ENCODE assay signal across 22 cellular contexts in genomic region chr5:151199581-151200185, GRCh38. TPM values are rescaled to one million over a fixed set of nuclear protein-coding genes. Genes with fewer than 3 reads are reported as not detected.
DNase-seq lines count a peak whose midpoint lies in the region; ATAC-seq and TF ChIP-seq lines count a peak whose summit lies in the region.
"Had no signal": no experiment of that assay in that cellular context is flagged by ENCODE, and none has a peak within 500 bp of the region (broad histone marks: within the 10 kb centered on the region; RNA-seq: fewer than 3 reads in every experiment).

No MANE protein-coding gene starts in this region.

- H3K36me3 Mint-ChIP-seq in activated B cell treated with CpG ODN at 0.5 μM for 24 hours (ENCODE audit: low read depth): peaks cover 67% of the 10 kb centered on the region
- peaks cover 76% of the 10 kb centered on the region for H3K36me3 Mint-ChIP-seq in effector memory CD8-positive, alpha-beta T cell (ENCODE audit: insufficient read depth)

- peaks cover 3% of the 10 kb centered on the region for H3K9me3 Mint-ChIP-seq in activated B cell treated with CpG ODN at 0.5 μM for 24 hours
- no peaks in the 10 kb centered on the region for H3K9me3 Mint-ChIP-seq in effector memory CD8-positive, alpha-beta T cell
- H3K9me3 Mint-ChIP-seq: activated T-cell treated with anti-CD3 and anti-CD28 coated beads, Interleukin-2, amount 50 U/mL, for 4 hours had no signal

- peak overlapping the region; percentile 53 for H3K27ac Mint-ChIP-seq in activated B cell treated with CpG ODN at 0.5 μM for 24 hours
- H3K27ac Mint-ChIP-seq in effector memory CD8-positive, alpha-beta T cell: peak overlapping the region; percentile 66 to 75
- H3K27ac Mint-ChIP-seq: IgD-negative memory B cell had no signal

- POLR2A ChIA-PET in activated B cell treated with CpG ODN at 0.5 μM for 24 hours (lab: Charles Lee): interaction anchor here (0.6 to 1.2 kb wide), 2 partner anchors 8 to 12 kb away, joined by 5 to 9 read pairs; no protein-coding TSS in a partner anchor

- H3K27ac ChIP-seq in GM23248: no peak overlapping the region
- H3K27ac ChIP-seq: A549, body of pancreas, heart left ventricle had no signal

- H3K79me2 ChIP-seq in GM23248 (ENCODE audit: insufficient read depth): no peaks in the 10 kb centered on the region

- no peak overlapping the region for H3K9ac ChIP-seq in GM23248

- no peaks in the 10 kb centered on the region for H3K27me3 Mint-ChIP-seq in activated B cell treated with CpG ODN at 0.5 μM for 24 hours
- H3K27me3 Mint-ChIP-seq in effector memory CD8-positive, alpha-beta T cell: no peaks in the 10 kb centered on the region
- H3K27me3 Mint-ChIP-seq: IgD-negative memory B cell had no signal

- DNase-seq in activated CD4-positive, CD25-positive, alpha-beta regulatory T cell treated with anti-CD3 and anti-CD28 coated beads, Interleukin-2, amount 50 U/mL, for 72 hours: peak; percentile 19
- DNase-seq in activated B cell treated with CpG ODN at 0.5 μM for 24 hours: no peak
- DNase-seq in effector memory CD8-positive, alpha-beta T cell: no peak
- DNase-seq in stimulated activated CD8-positive, alpha-beta memory T cell treated with anti-CD3 and anti-CD28 coated beads, Interleukin-4, amount 100 ng/mL, for 48 hours: peak; percentile 2
- DNase-seq in NCI-H2171 treated with DMSO at 0.1 percent for 48 hours (lab: John Stamatoyannopoulos, UW): no peak
- no peak for DNase-seq in GM23248
- DNase-seq: activated naive CD4-positive, alpha-beta T cell treated with anti-CD3 and anti-CD28 coated beads, Interleukin-2, amount 50 U/mL, for 16 hours; activated T-cell treated with anti-CD3 and anti-CD28 coated beads, Interleukin-2, amount 50 U/mL, for 4 hours; body of pancreas; C1 segment of cervical spinal cord; mucosa of descending colon; NCI-H1417 treated with DMSO at 0.1 percent for 48 hours; NCI-H2171; NCI-H526; SHP77; stimulated activated CD4-positive, alpha-beta T cell treated with anti-CD3 and anti-CD28 coated beads, Interleukin-4, amount 100 ng/mL, for 24 hours had no signal

- H3K4me2 ChIP-seq in GM23248 (ENCODE audit: unreplicated experiment): no peak overlapping the region
- H3K4me2 ChIP-seq: A549 had no signal

- H3F3A ChIP-seq in GM23248 (ENCODE audit: insufficient read depth): no peaks in the 10 kb centered on the region

- H4K20me1 ChIP-seq in GM23248 (ENCODE audit: insufficient read depth): no peaks in the 10 kb centered on the region

- CTCF ChIA-PET in activated B cell treated with CpG ODN at 0.5 μM for 24 hours (lab: Charles Lee): no interaction called here

- no peaks in the 10 kb centered on the region for H3K36me3 ChIP-seq in GM23248 (ENCODE audit: low read depth)

- 84 to 86% methylated on average over 7 of the region's 7 CpGs for WGBS in GM23248 (ENCODE audit: low coverage in 1 of 2, low lambda C conversion rate in 2 of 2, missing lambda C conversion rate in 2 of 2), 2 experiments

- intact Hi-C loops in activated B cell treated with CpG ODN at 0.5 μM for 24 hours (cut with micrococcal nuclease): no loop called here

- H2AFZ ChIP-seq in GM23248: no peak overlapping the region

- TF ChIP-seq CTCF in activated B cell treated with CpG ODN at 0.5 μM for 24 hours (IDR thresholded peaks at IDR 0.05): no peak

- ATAC-seq in activated CD4-positive, CD25-positive, alpha-beta regulatory T cell treated with anti-CD3 and anti-CD28 coated beads, Interleukin-2, amount 50 U/mL, for 24 hours: no peak
- no peak for ATAC-seq in activated B cell treated with CpG ODN at 0.5 μM for 24 hours (ENCODE audit: low read depth)
- ATAC-seq in effector memory CD8-positive, alpha-beta T cell (replicated peaks): no peak
- ATAC-seq in GM21717 (IDR thresholded peaks at IDR 0.05; ENCODE audit: unreplicated experiment): no peak
- ATAC-seq: A549; activated T-cell treated with anti-CD3 and anti-CD28 coated beads, Interleukin-2, amount 50 U/mL, for 4 hours; body of pancreas; GM12878; heart left ventricle; mucosa of descending colon had no signal

- no peaks in the 10 kb centered on the region for H3K9me3 ChIP-seq in GM23248 (ENCODE audit: low read depth)
- H3K9me3 ChIP-seq: A549, body of pancreas, heart left ventricle, mucosa of descending colon had no signal

- in situ Hi-C loops in GM23248 (cut with MboI): no loop called here

- no peaks in the 10 kb centered on the region for H3K9me2 ChIP-seq in GM23248 (ENCODE audit: insufficient read depth)

- H3K4me3 ChIP-seq in GM23248: no peak overlapping the region
- H3K4me3 ChIP-seq: A549, body of pancreas, GM12878, heart left ventricle, mucosa of descending colon had no signal

- no peak overlapping the region for H3K4me3 Mint-ChIP-seq in activated B cell treated with CpG ODN at 0.5 μM for 24 hours
- no peak overlapping the region for H3K4me3 Mint-ChIP-seq in effector memory CD8-positive, alpha-beta T cell
- H3K4me3 Mint-ChIP-seq: activated T-cell treated with anti-CD3 and anti-CD28 coated beads, Interleukin-2, amount 50 U/mL, for 4 hours had no signal

- peaks cover 68% of the 10 kb centered on the region for H3K4me1 Mint-ChIP-seq in activated B cell treated with CpG ODN at 0.5 μM for 24 hours
- H3K4me1 Mint-ChIP-seq in effector memory CD8-positive, alpha-beta T cell (ENCODE audit: low read depth in 2 of 2): peaks cover 29 to 32% of the 10 kb centered on the region in 2 donors

- H3K27me3 ChIP-seq in GM23248 (replicated peaks; ENCODE audit: insufficient read depth): no peaks in the 10 kb centered on the region
- H3K27me3 ChIP-seq: body of pancreas, heart left ventricle had no signal

- H3K4me1 ChIP-seq in GM23248 (ENCODE audit: insufficient read depth): no peaks in the 10 kb centered on the region
- H3K4me1 ChIP-seq: body of pancreas had no signal

RNA-seq across cellular contexts. Expression of gene CCDC69, which starts 24.2 kb away (rescaled TPM):
- total RNA-seq in activated B cell treated with CpG ODN at 0.5 μM for 24 hours: 98.9 and 109 TPM in 2 replicates
- 0.13 and 0.54 TPM in 2 replicates for total RNA-seq in GM23248 (2014; rRNA removed; shearing (Covaris generic))
- polyA plus RNA-seq in GM23248 (2016; fragmentation: Nextera tagmentation; extraction: Ambion mirVana): 0.47 and 0.56 TPM in 2 replicates

RNA-seq across cellular contexts. Expression of gene ANXA6, which starts 42.1 kb away (rescaled TPM):
- total RNA-seq in activated B cell treated with CpG ODN at 0.5 μM for 24 hours: 367 and 379 TPM in 2 replicates
- 384 and 409 TPM in 2 replicates for total RNA-seq in GM23248 (2014; rRNA removed; shearing (Covaris generic))
- polyA plus RNA-seq in GM23248 (2016; fragmentation: Nextera tagmentation; extraction: Ambion mirVana): 183 and 190 TPM in 2 replicates

RNA-seq across cellular contexts. Expression of gene GM2A, which starts 53.3 kb away (rescaled TPM):
- 51.3 and 53.1 TPM in 2 replicates for total RNA-seq in activated B cell treated with CpG ODN at 0.5 μM for 24 hours
- total RNA-seq in GM23248 (2014; rRNA removed; shearing (Covaris generic)): 21.1 and 23.5 TPM in 2 replicates
- 10.5 and 11.2 TPM in 2 replicates for polyA plus RNA-seq in GM23248 (2016; fragmentation: Nextera tagmentation; extraction: Ambion mirVana)

Comparison
In these comparisons a context has a peak if more than half of its experiments do, and no peak if none do; other contexts are left out.
1. DNase-seq: peak in activated CD4-positive, CD25-positive, alpha-beta regulatory T cell treated with anti-CD3 and anti-CD28 coated beads, Interleukin-2, amount 50 U/mL, for 72 hours (single experiment) and stimulated activated CD8-positive, alpha-beta memory T cell treated with anti-CD3 and anti-CD28 coated beads, Interleukin-4, amount 100 ng/mL, for 48 hours (single experiment); none in activated B cell treated with CpG ODN at 0.5 μM for 24 hours (single experiment), effector memory CD8-positive, alpha-beta T cell (0 of 3), NCI-H2171 treated with DMSO at 0.1 percent for 48 hours (single experiment) and GM23248 (single experiment).
2. RNA of gene CCDC69, which starts 24.2 kb away (total RNA-seq): 98.9 to 109 TPM in activated B cell treated with CpG ODN at 0.5 μM for 24 hours; 0.13 to 0.54 TPM in GM23248; every median in the first group is over 10 times any median in the second.